38 cellular contexts compared by ENCODE assay signal in the genomic region with DNA sequence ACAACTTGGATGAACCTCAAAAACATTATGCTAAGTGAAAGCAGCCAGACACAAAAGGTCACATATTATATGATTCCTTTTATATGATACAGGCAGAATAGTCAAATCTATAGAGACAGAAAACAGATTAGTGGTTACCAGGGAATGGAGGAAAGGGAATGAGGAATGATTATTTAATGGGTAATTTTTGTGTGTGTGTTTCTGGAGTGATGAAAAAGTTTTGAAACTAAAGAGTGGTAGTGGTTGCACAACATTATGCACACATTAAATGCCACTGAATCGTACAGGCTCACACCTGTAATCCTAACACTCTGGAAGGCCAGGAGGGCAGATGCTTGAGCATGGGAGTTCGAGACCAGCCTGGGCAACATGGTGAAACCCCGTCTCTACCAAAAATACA. TPM values are rescaled to one million over a fixed set of nuclear protein-coding genes. Genes with fewer than 3 reads are reported as not detected.
"Had no signal": no experiment of that assay in that cellular context is flagged by ENCODE, and none has a peak within 500 bp of the region (broad histone marks: within the 10 kb centered on the region; RNA-seq: fewer than 3 reads in every experiment).

No MANE protein-coding gene starts in this region.

- DNase-seq: activated CD4-positive, alpha-beta memory T cell treated with anti-CD3 and anti-CD28 coated beads, Interleukin-2, amount 10 ng/mL, durations not matched to agents 7 days and 5 days; activated CD4-positive, alpha-beta T cell treated with anti-CD3 and anti-CD28 coated beads for 1 hour; activated CD4-positive, alpha-beta T cell treated with anti-CD3 and anti-CD28 coated beads for 48 hours; activated CD4-positive, CD25-positive, alpha-beta regulatory T cell; activated CD8-positive, alpha-beta memory T cell treated with anti-CD3 and anti-CD28 coated beads for 24 hours; activated CD8-positive, alpha-beta memory T cell treated with anti-CD3 and anti-CD28 coated beads, Interleukin-2, amount 10 ng/mL, durations not matched to agents 7 days and 5 days; activated CD8-positive, alpha-beta memory T cell treated with anti-CD3 and anti-CD28 coated beads, Interleukin-2, amount 50 U/mL, for 48 hours; activated effector memory CD4-positive, alpha-beta T cell treated with anti-CD3 and anti-CD28 coated beads, Interleukin-2, amount 50 U/mL, for 16 hours; activated naive CD4-positive, alpha-beta T cell; activated naive CD4-positive, alpha-beta T cell treated with anti-CD3 and anti-CD28 coated beads, Interleukin-2, amount 50 U/mL, for 16 hours; activated naive CD8-positive, alpha-beta T cell treated with anti-CD3 and anti-CD28 coated beads for 36 hours; activated T-cell treated with anti-CD3 and anti-CD28 coated beads, Interleukin-2, amount 50 U/mL, for 48 hours; amniotic stem cell; aorta; brain microvascular endothelial cell; central memory CD4-positive, alpha-beta T cell; Kasumi-1; MM.1S; MV-4-11; NCI-H1092; NCI-H1436 treated with DMSO at 0.1 percent for 48 hours; NCI-H1694 treated with DMSO at 0.1 percent for 48 hours; NCI-H2029; NCI-H345; NCI-H524 treated with DMSO at 0.1 percent for 48 hours; NCI-H748 treated with DMSO at 0.1 percent for 48 hours; NK-92 treated with Interleukin-12 subunit alpha and Interleukin-12 subunit beta, amount 100 ng/mL, for 24 hours; PC-9; SIG-M5; T1000; WERI-Rb-1 had no signal

- H3K27ac Mint-ChIP-seq: activated CD4-positive, alpha-beta memory T cell treated with anti-CD3 and anti-CD28 coated beads, Interleukin-2, amount 10 ng/mL, durations not matched to agents 7 days and 5 days; activated CD8-positive, alpha-beta memory T cell treated with anti-CD3 and anti-CD28 coated beads, Interleukin-2, amount 10 ng/mL, durations not matched to agents 7 days and 5 days; activated naive CD8-positive, alpha-beta T cell treated with anti-CD3 and anti-CD28 coated beads for 36 hours; activated T-helper 17 cell treated with anti-CD3 and anti-CD28 coated beads, Interleukin-2, amount 50 U/mL, for 72 hours had no signal

- H3K36me3 ChIP-seq: brain microvascular endothelial cell, WERI-Rb-1 had no signal

- H3K36me3 Mint-ChIP-seq: activated CD8-positive, alpha-beta memory T cell treated with anti-CD3 and anti-CD28 coated beads, Interleukin-2, amount 10 ng/mL, durations not matched to agents 7 days and 5 days; activated naive CD8-positive, alpha-beta T cell treated with anti-CD3 and anti-CD28 coated beads for 36 hours had no signal

- H3K4me1 Mint-ChIP-seq: activated CD4-positive, alpha-beta memory T cell treated with anti-CD3 and anti-CD28 coated beads, Interleukin-2, amount 10 ng/mL, durations not matched to agents 7 days and 5 days; activated CD8-positive, alpha-beta memory T cell treated with anti-CD3 and anti-CD28 coated beads, Interleukin-2, amount 10 ng/mL, durations not matched to agents 7 days and 5 days; activated naive CD8-positive, alpha-beta T cell treated with anti-CD3 and anti-CD28 coated beads for 36 hours; activated T-helper 17 cell treated with anti-CD3 and anti-CD28 coated beads, Interleukin-2, amount 50 U/mL, for 72 hours had no signal

- H3K4me3 Mint-ChIP-seq: activated CD4-positive, alpha-beta memory T cell treated with anti-CD3 and anti-CD28 coated beads, Interleukin-2, amount 10 ng/mL, durations not matched to agents 7 days and 5 days; activated CD8-positive, alpha-beta memory T cell treated with anti-CD3 and anti-CD28 coated beads, Interleukin-2, amount 10 ng/mL, durations not matched to agents 7 days and 5 days; activated naive CD8-positive, alpha-beta T cell treated with anti-CD3 and anti-CD28 coated beads for 36 hours; activated T-helper 17 cell treated with anti-CD3 and anti-CD28 coated beads, Interleukin-2, amount 50 U/mL, for 72 hours had no signal

- H3K4me3 ChIP-seq: PC-9 had no signal

- H3K27me3 Mint-ChIP-seq: activated CD4-positive, alpha-beta memory T cell treated with anti-CD3 and anti-CD28 coated beads, Interleukin-2, amount 10 ng/mL, durations not matched to agents 7 days and 5 days; activated CD8-positive, alpha-beta memory T cell treated with anti-CD3 and anti-CD28 coated beads, Interleukin-2, amount 10 ng/mL, durations not matched to agents 7 days and 5 days had no signal

- H2AFZ ChIP-seq: PC-9 had no signal

- H3K27me3 ChIP-seq: brain microvascular endothelial cell had no signal

- ATAC-seq: activated CD8-positive, alpha-beta memory T cell treated with anti-CD3 and anti-CD28 coated beads, Interleukin-2, amount 10 ng/mL, durations not matched to agents 7 days and 5 days; activated T-helper 17 cell treated with anti-CD3 and anti-CD28 coated beads, Interleukin-2, amount 50 U/mL, for 72 hours; Right ventricle myocardium inferior had no signal

- H3K27ac ChIP-seq: brain microvascular endothelial cell, PC-9, RWPE1, WERI-Rb-1 had no signal

RNA-seq across cellular contexts. Expression of a gene that starts 19.6 kb away (rescaled TPM):
- total RNA-seq: activated CD4-positive, alpha-beta memory T cell treated with anti-CD3 and anti-CD28 coated beads, Interleukin-2, amount 10 ng/mL, durations not matched to agents 7 days and 5 days; activated CD8-positive, alpha-beta memory T cell treated with anti-CD3 and anti-CD28 coated beads, Interleukin-2, amount 10 ng/mL, durations not matched to agents 7 days and 5 days; activated naive CD8-positive, alpha-beta T cell treated with anti-CD3 and anti-CD28 coated beads for 36 hours; activated T-helper 17 cell treated with anti-CD3 and anti-CD28 coated beads, Interleukin-2, amount 50 U/mL, for 72 hours; NCI-H460; SK-MEL-5; T-helper 1 cell treated with Interleukin-12 subunit alpha and Interleukin-12 subunit beta and Interleukin-4 antibody, amounts not matched to agents 30 ng/mL and 1 ng/mL, for 36 hours; T-helper 2 cell treated with Interferon-gamma antibody and Interleukin-4, amounts not matched to agents 100 ng/mL and 5 ng/mL, for 36 hours had no signal
